Comparison of ENCODE assay signal across 14 cellular contexts in the genomic region with DNA sequence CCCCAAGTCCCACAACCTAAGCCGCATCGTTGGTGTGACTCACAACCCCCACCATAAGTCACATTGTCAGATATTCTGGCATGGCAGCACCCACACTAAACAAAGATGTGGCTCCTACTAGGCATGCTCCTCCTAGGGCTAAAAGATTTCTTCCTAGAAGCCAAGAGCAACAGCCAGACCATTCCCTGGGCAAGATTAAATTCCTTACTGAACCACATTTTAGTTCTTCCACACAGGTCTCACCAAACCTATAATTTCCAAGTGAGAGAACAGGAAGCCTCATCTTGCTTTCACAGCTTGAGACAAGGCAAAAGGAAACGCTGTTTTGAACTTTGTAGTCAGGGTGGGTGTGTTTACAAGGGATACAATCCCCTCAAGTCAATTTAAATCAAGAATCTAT.
"Had no signal": no experiment of that assay in that cellular context is flagged by ENCODE, and none has a peak within 500 bp of the region (broad histone marks: within the 10 kb centered on the region; RNA-seq: fewer than 3 reads in every experiment).

No MANE protein-coding gene starts in this region.

- H3K27ac Mint-ChIP-seq: activated CD4-positive, alpha-beta T cell treated with anti-CD3 and anti-CD28 coated beads for 36 hours; activated CD8-positive, alpha-beta T cell treated with anti-CD3 and anti-CD28 coated beads, Interleukin-2, amount 10 ng/mL, durations not matched to agents 7 days and 5 days; activated naive CD8-positive, alpha-beta T cell treated with anti-CD3 and anti-CD28 coated beads for 36 hours had no signal

- H3K9me3 Mint-ChIP-seq: activated naive CD8-positive, alpha-beta T cell treated with anti-CD3 and anti-CD28 coated beads for 36 hours had no signal

- H3K36me3 Mint-ChIP-seq: activated naive CD8-positive, alpha-beta T cell treated with anti-CD3 and anti-CD28 coated beads for 36 hours had no signal

- H3K9me3 ChIP-seq: gastroesophageal sphincter had no signal

- H3K4me3 ChIP-seq: gastroesophageal sphincter, lung had no signal

- H3K27me3 Mint-ChIP-seq: activated CD4-positive, alpha-beta T cell treated with anti-CD3 and anti-CD28 coated beads for 36 hours; activated naive CD8-positive, alpha-beta T cell treated with anti-CD3 and anti-CD28 coated beads for 36 hours had no signal

- DNase-seq: activated CD4-positive, alpha-beta T cell treated with anti-CD3 and anti-CD28 coated beads for 36 hours; activated CD8-positive, alpha-beta memory T cell treated with anti-CD3 and anti-CD28 coated beads, Interleukin-2, amount 50 U/mL, for 4 hours; activated CD8-positive, alpha-beta T cell treated with anti-CD3 and anti-CD28 coated beads, Interleukin-2, amount 10 ng/mL, durations not matched to agents 7 days and 5 days; activated naive CD8-positive, alpha-beta T cell treated with anti-CD3 and anti-CD28 coated beads for 36 hours; activated T-cell treated with anti-CD3 and anti-CD28 coated beads, Interleukin-2, amount 50 U/mL, for 48 hours; erythroblast; stimulated activated naive CD8-positive, alpha-beta T cell treated with anti-CD3 and anti-CD28 coated beads, Interleukin-15, Interleukin-2, amounts not matched to agents 100 U/mL and 50 U/mL, for 24 hours; T-helper 2 cell; trophoblast cell had no signal

- FAIRE-seq: bronchial epithelial cell, colon, islet of Langerhans had no signal

- ATAC-seq: activated CD4-positive, alpha-beta T cell treated with anti-CD3 and anti-CD28 coated beads for 36 hours; activated CD8-positive, alpha-beta T cell treated with anti-CD3 and anti-CD28 coated beads, Interleukin-2, amount 10 ng/mL, durations not matched to agents 7 days and 5 days; gastroesophageal sphincter; stimulated activated naive CD8-positive, alpha-beta T cell treated with anti-CD3 and anti-CD28 coated beads, Interleukin-15, Interleukin-2, amounts not matched to agents 100 U/mL and 50 U/mL, for 24 hours had no signal

- H3K4me1 Mint-ChIP-seq: activated CD4-positive, alpha-beta T cell treated with anti-CD3 and anti-CD28 coated beads for 36 hours; activated naive CD8-positive, alpha-beta T cell treated with anti-CD3 and anti-CD28 coated beads for 36 hours had no signal

- H3K4me3 Mint-ChIP-seq: activated CD4-positive, alpha-beta T cell treated with anti-CD3 and anti-CD28 coated beads for 36 hours; activated CD8-positive, alpha-beta T cell treated with anti-CD3 and anti-CD28 coated beads, Interleukin-2, amount 10 ng/mL, durations not matched to agents 7 days and 5 days; activated naive CD8-positive, alpha-beta T cell treated with anti-CD3 and anti-CD28 coated beads for 36 hours had no signal

- H3K27me3 ChIP-seq: gastroesophageal sphincter had no signal

- H3K36me3 ChIP-seq: gastroesophageal sphincter had no signal

- H3K27ac ChIP-seq: gastroesophageal sphincter had no signal
